ENCODE assay signal across 8 cellular contexts in genomic region chr10:73246322-73246782, GRCh38. TPM values are rescaled to one million over a fixed set of nuclear protein-coding genes. Genes with fewer than 3 reads are reported as not detected.
DNase-seq lines count a peak whose midpoint lies in the region; ATAC-seq and TF ChIP-seq lines count a peak whose summit lies in the region.

No MANE protein-coding gene starts in this region.

- CTCF ChIA-PET in MCF 10A (lab: Yijun Ruan, JAX): no interaction called here

- TSS peak; percentile 44 for BruUV-seq in MCF 10A (replicated peaks; lab: Mats Ljungman, UMichigan)

- no peaks in the 10 kb centered on the region for H3K27me3 ChIP-seq in mesendoderm (ENCODE audit: insufficient read depth, low read length, poor library complexity)

- H3K23ac ChIP-seq in mesendoderm (ENCODE audit: low read length): no peak overlapping the region

- peak overlapping the region; percentile 39 for H3K4me2 ChIP-seq in mesendoderm (ENCODE audit: low read length)

- no peak for ATAC-seq in HG03460 (IDR thresholded peaks at IDR 0.05; ENCODE audit: unreplicated experiment)
- ATAC-seq in HG02973 (IDR thresholded peaks at IDR 0.05; ENCODE audit: unreplicated experiment): no peak

- H3K4ac ChIP-seq in mesendoderm (ENCODE audit: low read depth, low read length): no peak overlapping the region

- WGBS in mesendoderm (ENCODE audit: extremely low coverage, insufficient coverage, low lambda C conversion rate): no CpG with 5 or more reads among the region's 13 CpGs

- H2AK5ac ChIP-seq in mesendoderm (ENCODE audit: low read length): no peak overlapping the region

- no peaks in the 10 kb centered on the region for H3K9me3 Mint-ChIP-seq in MCF 10A (ENCODE audit: unreplicated experiment)

- peaks cover 8% of the 10 kb centered on the region for H3K79me1 ChIP-seq in mesendoderm (ENCODE audit: low read length)

- H3K27ac ChIP-seq in 22Rv1: peak overlapping the region; percentile 96
- peak overlapping the region; percentile 96 for H3K27ac ChIP-seq in mesendoderm (ENCODE audit: low read depth, low read length)

- H2BK120ac ChIP-seq in mesendoderm (ENCODE audit: low read depth, low read length): no peak overlapping the region

- peaks cover 2% of the 10 kb centered on the region for H3K36me3 ChIP-seq in mesendoderm (ENCODE audit: control insufficient read depth, insufficient read depth, low read length)

- no peak overlapping the region for H2BK15ac ChIP-seq in mesendoderm (replicated peaks; ENCODE audit: low read depth)

- H3K56ac ChIP-seq in mesendoderm (ENCODE audit: low read length): peak overlapping the region; percentile 93

- H3K79me2 ChIP-seq in mesendoderm (ENCODE audit: control insufficient read depth, insufficient read depth, low read length): peaks cover 35% of the 10 kb centered on the region

- no peaks in the 10 kb centered on the region for H3K27me3 Mint-ChIP-seq in MCF 10A (ENCODE audit: insufficient read depth, unreplicated experiment)

- peak overlapping the region; percentile 44 for H3K18ac ChIP-seq in mesendoderm (ENCODE audit: low read length)

- TF ChIP-seq CTCF in 22Rv1 (IDR thresholded peaks at IDR 0.05) (no peak), HFF-Myc (IDR thresholded peaks at IDR 0.05; ENCODE audit: low read depth, low read length, missing control alignments) (no peak), MCF 10A (IDR thresholded peaks at IDR 0.05; ENCODE audit: unreplicated experiment) (no peak)

- intact Hi-C loops in MCF 10A (cut with micrococcal nuclease): loop anchor here (2.0 kb wide), 1 partner anchor 166 kb away; no protein-coding TSS in a partner anchor

- peak overlapping the region; percentile 95 for H3K27ac Mint-ChIP-seq in MCF 10A (ENCODE audit: low read depth, unreplicated experiment)

- no peak overlapping the region for H4K5ac ChIP-seq in mesendoderm (ENCODE audit: low read length)

- peak overlapping the region; percentile 91 for H3K9ac ChIP-seq in mesendoderm (ENCODE audit: low read length)

- H3K36me3 Mint-ChIP-seq in MCF 10A (ENCODE audit: insufficient read depth, unreplicated experiment): peaks cover 80% of the 10 kb centered on the region

- H3K4me3 Mint-ChIP-seq in MCF 10A (ENCODE audit: unreplicated experiment): peak overlapping the region; percentile 91

- no peak overlapping the region for H4K8ac ChIP-seq in mesendoderm (ENCODE audit: low read depth, low read length)

- H3K4me1 ChIP-seq in mesendoderm (ENCODE audit: control insufficient read depth, low read depth, low read length): peaks cover 4% of the 10 kb centered on the region

- no peak for DNase-seq in HFF-Myc (ENCODE audit: extremely low read depth, low read depth)
- no peak for DNase-seq in MCF 10A (ENCODE audit: unreplicated experiment)
- DNase-seq in mesendoderm: no peak
- DNase-seq in A172 (ENCODE audit: low spot score): no peak
- no peak for DNase-seq in SKM-1 treated with dmso at 0.1 percent for 144 hours (lab: John Stamatoyannopoulos, UW; ENCODE audit: unreplicated experiment)

- peak overlapping the region; percentile 43 for H2BK5ac ChIP-seq in mesendoderm (ENCODE audit: low read length)

- POLR2A ChIA-PET in MCF 10A (lab: Yijun Ruan, JAX): interaction anchor here (0.9 to 4.4 kb wide), 20 partner anchors 9 to 1013 kb away, joined by 3 to 64 read pairs (median 6); partner anchors contain the start of genes ANXA7, CFAP70, ECD and FAM149B1

- peaks cover 30% of the 10 kb centered on the region for H3K4me1 Mint-ChIP-seq in MCF 10A (ENCODE audit: insufficient read depth, unreplicated experiment)

- H3K4me3 ChIP-seq in HFF-Myc (replicated peaks; ENCODE audit: low read depth, low read length) (peak overlapping the region; percentile 71), mesendoderm (ENCODE audit: low read length) (peak overlapping the region; percentile 89)

RNA-seq across cellular contexts. Expression of gene DNAJC9, which starts 0.7 kb away (rescaled TPM):
- 33.1 and 35.1 TPM in 2 replicates for total RNA-seq in MCF 10A (2022)
- polyA plus RNA-seq in mesendoderm (2013, experiment 1 of 2): 39.0 TPM
- polyA plus RNA-seq in mesendoderm (2013, experiment 2 of 2): 38.7 TPM
- total RNA-seq in A172 (2014; rRNA removed; shearing (Covaris generic)): 103 and 123 TPM in 2 replicates

RNA-seq across cellular contexts. Expression of gene MRPS16, which starts 6.1 kb away (rescaled TPM):
- total RNA-seq in MCF 10A (2022): 203 and 247 TPM in 2 replicates
- polyA plus RNA-seq in mesendoderm (2013, experiment 1 of 2): 73.0 TPM
- 74.2 TPM for polyA plus RNA-seq in mesendoderm (2013, experiment 2 of 2)
- total RNA-seq in A172 (2014; rRNA removed; shearing (Covaris generic)): 106 and 118 TPM in 2 replicates
